Comparison of ENCODE assay signal across 27 cellular contexts in the genomic region with DNA sequence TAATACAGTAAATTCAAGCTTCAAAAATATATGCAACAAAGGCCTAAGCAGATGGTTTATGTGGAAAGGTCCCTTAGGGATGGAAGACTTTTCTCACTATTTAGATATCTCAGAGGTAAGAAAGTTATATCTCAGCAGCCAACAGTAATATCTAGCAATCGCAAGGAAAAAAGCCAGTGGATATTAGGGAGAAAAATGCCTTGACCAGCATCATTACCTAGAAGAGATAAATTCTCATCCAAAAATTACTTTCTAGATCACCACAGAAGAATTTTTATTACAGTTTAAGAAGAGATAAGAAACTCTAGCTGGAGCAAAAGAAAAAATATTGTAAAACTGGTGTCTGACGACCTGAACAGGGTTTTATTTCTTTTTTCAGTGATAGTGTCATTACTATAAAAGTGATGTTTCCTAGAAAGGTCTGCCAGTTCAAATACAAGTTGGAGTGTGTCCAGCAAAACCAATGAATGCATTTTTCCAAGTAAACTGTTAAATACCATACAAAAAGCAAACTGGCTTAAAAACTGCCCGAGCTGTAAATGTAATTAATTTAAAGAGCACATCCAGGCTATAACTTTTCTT.
DNase-seq lines count a peak whose midpoint lies in the region; ATAC-seq and TF ChIP-seq lines count a peak whose summit lies in the region.
"Had no signal": no experiment of that assay in that cellular context is flagged by ENCODE, and none has a peak within 500 bp of the region (broad histone marks: within the 10 kb centered on the region; RNA-seq: fewer than 3 reads in every experiment).

No MANE protein-coding gene starts in this region.

- BruUV-seq in PC-3 (replicated peaks; lab: Mats Ljungman, UMichigan), result no TSS peak

- POLR2A ChIA-PET in PC-3 (lab: Charles Lee; ENCODE audit: unreplicated experiment), result no interaction called here

- no peak overlapping the region for H2BK12ac ChIP-seq in H9 (ENCODE audit: insufficient read length, low read depth, low read length)

- peak; percentile 65 for ATAC-seq in PC-3
- no peak for ATAC-seq in stimulated activated memory B cell treated with anti-CD40 and anti-IgM and Interleukin-4, amounts not matched to agents 10 μg/mL and 1 μg/mL and 100 μg/mL, for 72 hours
- no peak for ATAC-seq in HG03442 (IDR thresholded peaks at IDR 0.05; ENCODE audit: unreplicated experiment)
- ATAC-seq: activated CD8-positive, alpha-beta memory T cell treated with anti-CD3 and anti-CD28 coated beads, Interleukin-2, amount 10 ng/mL, durations not matched to agents 7 days and 5 days; activated T-cell treated with anti-CD3 and anti-CD28 coated beads, Interleukin-2, amount 50 U/mL, for 4 hours; effector memory CD8-positive, alpha-beta T cell; esophagus mucosa; foreskin keratinocyte; naive thymus-derived CD4-positive, alpha-beta T cell; stimulated activated effector memory CD8-positive, alpha-beta T cell treated with anti-CD3 and anti-CD28 coated beads, Interleukin-12 subunit alpha, Interleukin-12 subunit beta, amount 100 ng/mL, for 72 hours had no signal

- H3K4me1 Mint-ChIP-seq in H9, result peaks cover 39 to 59% of the 10 kb centered on the region in 2 experiments
- H3K4me1 Mint-ChIP-seq in stimulated activated memory B cell treated with anti-CD40 and anti-IgM and Interleukin-4, amounts not matched to agents 10 μg/mL and 1 μg/mL and 100 μg/mL, for 72 hours, result peaks cover 22% of the 10 kb centered on the region

- no peaks in the 10 kb centered on the region for H3K27me3 Mint-ChIP-seq in H9 (ENCODE audit: low read depth)
- H3K27me3 Mint-ChIP-seq in stimulated activated memory B cell treated with anti-CD40 and anti-IgM and Interleukin-4, amounts not matched to agents 10 μg/mL and 1 μg/mL and 100 μg/mL, for 72 hours, result no peaks in the 10 kb centered on the region
- H3K27me3 Mint-ChIP-seq: activated CD8-positive, alpha-beta memory T cell treated with anti-CD3 and anti-CD28 coated beads, Interleukin-2, amount 10 ng/mL, durations not matched to agents 7 days and 5 days; activated naive CD8-positive, alpha-beta T cell treated with anti-CD3 and anti-CD28 coated beads for 36 hours; CD4-positive, CD25-positive, alpha-beta regulatory T cell; effector memory CD8-positive, alpha-beta T cell; naive thymus-derived CD4-positive, alpha-beta T cell had no signal

- no peaks in the 10 kb centered on the region for H3K27me3 ChIP-seq in H9 (ENCODE audit: insufficient read depth, low read length)
- H3K27me3 ChIP-seq in PC-3 (ENCODE audit: low read length), result no peaks in the 10 kb centered on the region
- no peaks in the 10 kb centered on the region for H3K27me3 ChIP-seq in sigmoid colon
- H3K27me3 ChIP-seq: foreskin keratinocyte had no signal

- H3K4me1 ChIP-seq in H9 (ENCODE audit: insufficient read depth, low read length) (peaks cover 2% of the 10 kb centered on the region; the same call in 1 of the 2 replicates), PC-3 (ENCODE audit: insufficient read depth, low read length) (peaks cover 15% of the 10 kb centered on the region), sigmoid colon (peaks cover 0 to 62% (median 25%) of the 10 kb centered on the region in 4 donors)
- H3K4me1 ChIP-seq: foreskin keratinocyte had no signal

- H3K79me1 ChIP-seq in H9 (ENCODE audit: insufficient read depth, low read depth, low read length, poor library complexity, severe bottlenecking), result no peaks in the 10 kb centered on the region

- H3K9me2 ChIP-seq in PC-3 (replicated peaks; ENCODE audit: low read length), result no peaks in the 10 kb centered on the region

- H4K91ac ChIP-seq in H9 (ENCODE audit: insufficient read length, low read depth, low read length), result no peak overlapping the region

- H3K36me3 Mint-ChIP-seq in H9 (ENCODE audit: insufficient read depth in 1 of 3, low read depth in 3 of 3), result peaks cover 0 to 3% (median 0%) of the 10 kb centered on the region in 3 experiments; a peak in 2 of 7 replicates
- H3K36me3 Mint-ChIP-seq in stimulated activated memory B cell treated with anti-CD40 and anti-IgM and Interleukin-4, amounts not matched to agents 10 μg/mL and 1 μg/mL and 100 μg/mL, for 72 hours, result no peaks in the 10 kb centered on the region
- H3K36me3 Mint-ChIP-seq: CD4-positive, CD25-positive, alpha-beta regulatory T cell; stimulated activated effector memory CD8-positive, alpha-beta T cell treated with anti-CD3 and anti-CD28 coated beads, Interleukin-12 subunit alpha, Interleukin-12 subunit beta, amount 100 ng/mL, for 72 hours had no signal

- CTCF ChIA-PET in PC-3 (lab: Charles Lee), result no interaction called here

- no peak overlapping the region for H3K4me2 ChIP-seq in H9 (ENCODE audit: insufficient read depth, insufficient read length, low read length)
- peak overlapping the region; percentile 34; the same call in 1 of the 2 replicates for H3K4me2 ChIP-seq in PC-3 (ENCODE audit: low read length)

- no peak overlapping the region for H2AK5ac ChIP-seq in H9 (ENCODE audit: insufficient read length, low read length)

- peak overlapping the region in 1 of 2 experiments; percentile 34; a peak in 2 of 5 replicates for H3K4me3 Mint-ChIP-seq in H9
- H3K4me3 Mint-ChIP-seq in stimulated activated memory B cell treated with anti-CD40 and anti-IgM and Interleukin-4, amounts not matched to agents 10 μg/mL and 1 μg/mL and 100 μg/mL, for 72 hours, result no peak overlapping the region
- H3K4me3 Mint-ChIP-seq: activated CD8-positive, alpha-beta memory T cell treated with anti-CD3 and anti-CD28 coated beads, Interleukin-2, amount 10 ng/mL, durations not matched to agents 7 days and 5 days; activated naive CD8-positive, alpha-beta T cell treated with anti-CD3 and anti-CD28 coated beads for 36 hours; activated T-cell treated with anti-CD3 and anti-CD28 coated beads, Interleukin-2, amount 50 U/mL, for 4 hours; CD4-positive, CD25-positive, alpha-beta regulatory T cell; effector memory CD8-positive, alpha-beta T cell; stimulated activated effector memory CD8-positive, alpha-beta T cell treated with anti-CD3 and anti-CD28 coated beads, Interleukin-12 subunit alpha, Interleukin-12 subunit beta, amount 100 ng/mL, for 72 hours had no signal

- H3K27ac ChIP-seq in H9 (ENCODE audit: insufficient read length, low read depth, low read length), result no peak overlapping the region
- H3K27ac ChIP-seq in PC-3 (ENCODE audit: low read length), result no peak overlapping the region
- H3K27ac ChIP-seq in sigmoid colon, result peak overlapping the region in 3 of 4 donors; percentile 42 to 66 (median 49)
- H3K27ac ChIP-seq: foreskin keratinocyte, RWPE1 had no signal

- no peak for TF ChIP-seq EP300 in sigmoid colon (IDR thresholded peaks at IDR 0.05)

- H3F3A ChIP-seq in PC-3 (ENCODE audit: low read length, unreplicated experiment), result no peaks in the 10 kb centered on the region

- H4K5ac ChIP-seq in H9 (ENCODE audit: insufficient read length, low read depth, low read length), result no peak overlapping the region

- H3K23me2 ChIP-seq in H9 (ENCODE audit: insufficient read length, low read depth, low read length, poor library complexity, severe bottlenecking), result no peaks in the 10 kb centered on the region

- H3K36me3 ChIP-seq in PC-3 (ENCODE audit: low read depth, low read length), result no peaks in the 10 kb centered on the region
- no peaks in the 10 kb centered on the region for H3K36me3 ChIP-seq in sigmoid colon

- no peak overlapping the region for H3K56ac ChIP-seq in H9 (ENCODE audit: insufficient read length, low read depth, low read length)

- H4K20me1 ChIP-seq in H9 (ENCODE audit: control insufficient read depth, insufficient read depth, insufficient read length) (no peaks in the 10 kb centered on the region), PC-3 (ENCODE audit: low read length) (0 out of 2 replicates have a peak, but pooled peaks cover 4% of the 10 kb centered on the region)

- H2AFZ ChIP-seq in H9 (ENCODE audit: low read length), result no peak overlapping the region
- no peak overlapping the region for H2AFZ ChIP-seq in PC-3 (ENCODE audit: low read length)

- H3K9me3 ChIP-seq in H9 (ENCODE audit: control insufficient read depth, low read depth, low read length) (no peaks in the 10 kb centered on the region), PC-3 (ENCODE audit: low read length) (no peaks in the 10 kb centered on the region), sigmoid colon (no peaks in the 10 kb centered on the region)

- intact Hi-C loops in PC-3 (cut with micrococcal nuclease) (loop anchor here (2.0 kb wide), 1 partner anchor 100 kb away; a partner anchor contains a TSS), sigmoid colon (cut with DNase I) (loop anchor here (5.0 kb wide), 1 partner anchor 99 kb away; a partner anchor contains a TSS)

- peak overlapping the region; percentile 27 to 92 (median 87); a peak in 5 of 7 replicates for H3K27ac Mint-ChIP-seq in H9
- no peak overlapping the region for H3K27ac Mint-ChIP-seq in stimulated activated memory B cell treated with anti-CD40 and anti-IgM and Interleukin-4, amounts not matched to agents 10 μg/mL and 1 μg/mL and 100 μg/mL, for 72 hours
- H3K27ac Mint-ChIP-seq: activated CD8-positive, alpha-beta memory T cell treated with anti-CD3 and anti-CD28 coated beads, Interleukin-2, amount 10 ng/mL, durations not matched to agents 7 days and 5 days; activated naive CD8-positive, alpha-beta T cell treated with anti-CD3 and anti-CD28 coated beads for 36 hours; effector memory CD8-positive, alpha-beta T cell; stimulated activated effector memory CD8-positive, alpha-beta T cell treated with anti-CD3 and anti-CD28 coated beads, Interleukin-12 subunit alpha, Interleukin-12 subunit beta, amount 100 ng/mL, for 72 hours had no signal

- no peak overlapping the region for H3K9ac ChIP-seq in H9 (ENCODE audit: extremely low read depth, insufficient read length, low read length)
- no peak overlapping the region for H3K9ac ChIP-seq in PC-3 (ENCODE audit: low read length)

- DNase-seq in H9, result no peak
- peak; percentile 28 for DNase-seq in PC-3
- DNase-seq in fibroblast of the aortic adventitia (ENCODE audit: low read depth), result peak; percentile 57
- no peak for DNase-seq in sigmoid colon
- DNase-seq in kidney glomerular epithelial cell (lab: John Stamatoyannopoulos, UW), result no peak
- DNase-seq: activated CD8-positive, alpha-beta memory T cell treated with anti-CD3 and anti-CD28 coated beads, Interleukin-2, amount 10 ng/mL, durations not matched to agents 7 days and 5 days; activated gamma-delta T cell; activated naive CD8-positive, alpha-beta T cell treated with anti-CD3 and anti-CD28 coated beads for 36 hours; activated T-cell treated with anti-CD3 and anti-CD28 coated beads, Interleukin-2, amount 50 U/mL, for 4 hours; anterior cingulate cortex; Calu3; CD4-positive, CD25-positive, alpha-beta regulatory T cell; effector memory CD8-positive, alpha-beta T cell; foreskin keratinocyte; head of caudate nucleus; kidney; midbrain; naive thymus-derived CD4-positive, alpha-beta T cell; NCI-H1048; NCI-H774; stimulated activated CD4-positive, alpha-beta T cell treated with anti-CD3 and anti-CD28 coated beads, Interleukin-15, amount 100 ng/mL, for 24 hours; trophoblast cell had no signal

- H3K4me3 ChIP-seq in PC-3 (ENCODE audit: low read length) (no peak overlapping the region), fibroblast of the aortic adventitia (ENCODE audit: low read depth, low read length) (no peak overlapping the region), sigmoid colon (no peak overlapping the region)

- H3K14ac ChIP-seq in H9 (ENCODE audit: insufficient read depth, low read length), result no peak overlapping the region

- H4K8ac ChIP-seq in H9 (replicated peaks; ENCODE audit: insufficient read length, low read depth, low read length), result no peak overlapping the region

- no peak overlapping the region for H3K18ac ChIP-seq in H9 (ENCODE audit: insufficient read length, low read depth, low read length)

- WGBS in H9 (ENCODE audit: extremely low coverage, insufficient read length, low lambda C conversion rate), result no CpG with 5 or more reads among the region's 3 CpGs
- 46 to 67% methylated on average over 3 of the region's 3 CpGs for WGBS in sigmoid colon, 2 donors

- H2BK15ac ChIP-seq in H9 (ENCODE audit: low read depth, low read length), result no peak overlapping the region

- H2BK20ac ChIP-seq in H9 (ENCODE audit: low read depth, low read length, poor library complexity, severe bottlenecking), result no peak overlapping the region

- no peak for TF ChIP-seq POLR2A in sigmoid colon (IDR thresholded peaks at IDR 0.05)

- H3T11ph ChIP-seq in H9 (ENCODE audit: low read length), result no peak overlapping the region

- H3K4ac ChIP-seq in H9 (ENCODE audit: low read depth, low read length), result no peak overlapping the region

- no peak for TF ChIP-seq CTCF in H9 (conservative IDR thresholded peaks at IDR 0.05)
- no peak for TF ChIP-seq CTCF in PC-3 (conservative IDR thresholded peaks at IDR 0.05; ENCODE audit: low read depth, low read length)
- no peak for TF ChIP-seq CTCF in fibroblast of the aortic adventitia (IDR thresholded peaks at IDR 0.05; ENCODE audit: insufficient read depth, low read length)
- no peak for TF ChIP-seq CTCF in sigmoid colon (IDR thresholded peaks at IDR 0.05)

- H2BK5ac ChIP-seq in H9 (ENCODE audit: insufficient read length, low read length), result no peak overlapping the region

- no peak overlapping the region for H2BK120ac ChIP-seq in H9 (ENCODE audit: low read depth, low read length, poor library complexity, severe bottlenecking)

- H3K9me3 Mint-ChIP-seq in H9, result peaks cover 0 to 41% of the 10 kb centered on the region in 2 experiments; a peak in 2 of 5 replicates
- H3K9me3 Mint-ChIP-seq in stimulated activated memory B cell treated with anti-CD40 and anti-IgM and Interleukin-4, amounts not matched to agents 10 μg/mL and 1 μg/mL and 100 μg/mL, for 72 hours, result no peaks in the 10 kb centered on the region
- H3K9me3 Mint-ChIP-seq: activated naive CD8-positive, alpha-beta T cell treated with anti-CD3 and anti-CD28 coated beads for 36 hours; activated T-cell treated with anti-CD3 and anti-CD28 coated beads, Interleukin-2, amount 50 U/mL, for 4 hours; CD4-positive, CD25-positive, alpha-beta regulatory T cell; effector memory CD8-positive, alpha-beta T cell; naive thymus-derived CD4-positive, alpha-beta T cell; stimulated activated effector memory CD8-positive, alpha-beta T cell treated with anti-CD3 and anti-CD28 coated beads, Interleukin-12 subunit alpha, Interleukin-12 subunit beta, amount 100 ng/mL, for 72 hours had no signal

- no peak overlapping the region for H3K23ac ChIP-seq in H9 (ENCODE audit: insufficient read length, low read depth, low read length)

- no peaks in the 10 kb centered on the region for H3K79me2 ChIP-seq in H9 (ENCODE audit: insufficient read depth, low read length)
- peaks cover 8% of the 10 kb centered on the region; the same call in 1 of the 2 replicates for H3K79me2 ChIP-seq in PC-3 (ENCODE audit: low read length)

Comparison
In these comparisons a context has a peak if more than half of its experiments do, and no peak if none do; other contexts are left out.
1. DNase-seq: peak in PC-3 (single experiment) and fibroblast of the aortic adventitia (single experiment); none in H9 (single experiment), sigmoid colon (single experiment) and kidney glomerular epithelial cell (single experiment).
2. H3K27ac ChIP-seq: peak in sigmoid colon (3 of 4); none in H9 (single experiment) and PC-3 (single experiment).